ENCODE assay signal across 1 cellular context in genomic region chr1:147545133-147545532, GRCh38.
TF ChIP-seq lines count a peak whose summit lies in the region.

No MANE protein-coding gene starts in this region.

TF ChIP-seq in IMR-90, 13 proteins besides CTCF, POLR2A, EP300 and RAD21 (continued from another document):
- no peak for TF ChIP-seq MXI1 (IDR thresholded peaks at IDR 0.05; ENCODE audit: borderline replicate concordance, low read depth, low read length)
- no peak for TF ChIP-seq BHLHE40 (IDR thresholded peaks at IDR 0.05; ENCODE audit: low read depth, low read length)
- TF ChIP-seq MAZ (IDR thresholded peaks at IDR 0.05; ENCODE audit: borderline replicate concordance, low read depth, low read length): no peak
